ENCODE assay signal across 12 cellular contexts in the genomic region with DNA sequence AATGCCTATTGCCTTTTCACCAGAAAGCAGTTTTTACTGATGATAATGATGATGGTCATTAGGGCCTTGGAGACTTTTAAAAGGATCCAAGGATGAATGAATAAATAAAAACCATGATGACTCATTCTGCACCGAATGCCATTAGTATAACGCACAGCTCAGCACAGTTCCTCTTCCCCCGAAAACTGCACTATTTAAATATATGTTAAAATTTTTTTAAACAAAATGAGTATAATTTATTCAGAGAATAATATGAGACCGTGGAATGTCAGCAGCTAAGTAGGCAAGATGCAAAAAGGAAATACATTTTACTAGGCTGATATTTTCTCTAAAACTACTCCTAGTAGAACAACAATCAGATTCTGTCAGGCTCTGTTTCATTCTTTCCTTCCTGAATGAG.
DNase-seq lines count a peak whose midpoint lies in the region; TF ChIP-seq lines count a peak whose summit lies in the region.
"Had no signal": no experiment of that assay in that cellular context is flagged by ENCODE, and none has a peak within 500 bp of the region (broad histone marks: within the 10 kb centered on the region; RNA-seq: fewer than 3 reads in every experiment).

No MANE protein-coding gene starts in this region.

- H3K4me1 Mint-ChIP-seq in T-helper 2 cell treated with Interferon-gamma antibody and Interleukin-4, amounts not matched to agents 5 μg/mL and 100 μg/mL, for 36 hours (ENCODE audit: low read depth) = no peaks in the 10 kb centered on the region

- H3K4me3 ChIP-seq in skeletal muscle satellite cell (ENCODE audit: low read length) = peak overlapping the region; percentile 28
- H3K4me3 ChIP-seq in left ventricle myocardium inferior = no peak overlapping the region

- DNase-seq in GM03348 (ENCODE audit: low spot score) (peak; percentile 21), RPMI7951 (ENCODE audit: low read depth) (peak; percentile 61), fibroblast of gingiva (ENCODE audit: low read depth) (peak; percentile 43), NOMO-1 treated with dmso at 0.1 percent for 144 hours (lab: John Stamatoyannopoulos, UW; ENCODE audit: unreplicated experiment) (no peak), left ventricle myocardium inferior (no peak)
- DNase-seq in T-helper 2 cell treated with Interferon-gamma antibody and Interleukin-4, amounts not matched to agents 5 μg/mL and 100 μg/mL, for 36 hours (ENCODE audit: low spot score) = no peak
- no peak for DNase-seq in activated CD8-positive, alpha-beta memory T cell treated with anti-CD3 and anti-CD28 coated beads, Interleukin-2, amount 50 U/mL, for 48 hours
- DNase-seq: caudate nucleus, Kasumi-1, NCI-H446, SIG-M5 had no signal

- H3K9ac ChIP-seq in skeletal muscle satellite cell (ENCODE audit: low read depth, low read length) = peak overlapping the region; percentile 50

- no peaks in the 10 kb centered on the region for H3K27me3 ChIP-seq in skeletal muscle satellite cell (ENCODE audit: control insufficient read depth, insufficient read depth, low read length)
- no peaks in the 10 kb centered on the region for H3K27me3 ChIP-seq in left ventricle myocardium inferior (ENCODE audit: low read depth)

- H3K27ac Mint-ChIP-seq in T-helper 2 cell treated with Interferon-gamma antibody and Interleukin-4, amounts not matched to agents 5 μg/mL and 100 μg/mL, for 36 hours = no peak overlapping the region

- H3K4me2 ChIP-seq in skeletal muscle satellite cell (ENCODE audit: low read length) = peak overlapping the region; percentile 60

- H3K4me1 ChIP-seq in skeletal muscle satellite cell (ENCODE audit: control insufficient read depth, insufficient read depth, low read length) (peaks cover 17% of the 10 kb centered on the region), left ventricle myocardium inferior (no peaks in the 10 kb centered on the region)

- H3K4me3 Mint-ChIP-seq in T-helper 2 cell treated with Interferon-gamma antibody and Interleukin-4, amounts not matched to agents 5 μg/mL and 100 μg/mL, for 36 hours = no peak overlapping the region

- no peaks in the 10 kb centered on the region for H3K27me3 Mint-ChIP-seq in T-helper 2 cell treated with Interferon-gamma antibody and Interleukin-4, amounts not matched to agents 5 μg/mL and 100 μg/mL, for 36 hours (ENCODE audit: low read depth)

- TF ChIP-seq CTCF in left ventricle myocardium inferior (IDR thresholded peaks at IDR 0.05; ENCODE audit: borderline replicate concordance) = no peak

- no peaks in the 10 kb centered on the region for H3K36me3 Mint-ChIP-seq in T-helper 2 cell treated with Interferon-gamma antibody and Interleukin-4, amounts not matched to agents 5 μg/mL and 100 μg/mL, for 36 hours (ENCODE audit: low read depth)

- intact Hi-C loops in left ventricle myocardium inferior (cut with micrococcal nuclease) = no loop called here

- H3K27ac ChIP-seq in left ventricle myocardium inferior (replicated peaks) = no peak overlapping the region

- H3K9me3 ChIP-seq in skeletal muscle satellite cell (replicated peaks; ENCODE audit: low read length) (no peaks in the 10 kb centered on the region), left ventricle myocardium inferior (replicated peaks) (no peaks in the 10 kb centered on the region)

- H3K9me3 Mint-ChIP-seq in T-helper 2 cell treated with Interferon-gamma antibody and Interleukin-4, amounts not matched to agents 5 μg/mL and 100 μg/mL, for 36 hours = no peaks in the 10 kb centered on the region

- H3K36me3 ChIP-seq in skeletal muscle satellite cell (ENCODE audit: insufficient read depth, low read length) (no peaks in the 10 kb centered on the region), left ventricle myocardium inferior (no peaks in the 10 kb centered on the region)

Comparison
In these comparisons a context has a peak if more than half of its experiments do, and no peak if none do; other contexts are left out.
1. DNase-seq: peak in GM03348 (single experiment), RPMI7951 (single experiment) and fibroblast of gingiva (single experiment); none in T-helper 2 cell treated with Interferon-gamma antibody and Interleukin-4, amounts not matched to agents 5 μg/mL and 100 μg/mL, for 36 hours (single experiment), activated CD8-positive, alpha-beta memory T cell treated with anti-CD3 and anti-CD28 coated beads, Interleukin-2, amount 50 U/mL, for 48 hours (single experiment), NOMO-1 treated with dmso at 0.1 percent for 144 hours (single experiment) and left ventricle myocardium inferior (single experiment).